ENCODE assay signal across 17 cellular contexts in the genomic region with DNA sequence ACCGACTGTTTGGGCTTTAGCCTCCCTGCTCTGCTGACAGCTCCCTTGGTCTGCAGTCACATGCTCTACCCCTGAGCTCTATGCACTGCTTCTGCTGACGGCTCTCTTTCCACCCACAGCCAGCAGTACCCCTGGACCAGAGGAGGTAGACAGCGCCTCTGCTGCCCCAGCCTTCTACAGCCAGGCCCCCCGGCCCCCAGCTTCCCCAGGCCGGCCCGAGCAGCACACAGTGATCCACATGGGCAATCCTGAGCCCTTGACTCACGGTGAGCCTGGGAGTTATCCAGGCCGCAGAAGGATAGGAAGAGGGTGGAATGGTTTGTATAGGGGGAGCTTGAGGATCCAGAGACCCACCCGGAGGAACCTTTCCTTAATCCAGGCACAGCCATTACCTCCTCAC. TPM values are rescaled to one million over a fixed set of nuclear protein-coding genes. Genes with fewer than 3 reads are reported as not detected.
DNase-seq lines count a peak whose midpoint lies in the region; ATAC-seq and TF ChIP-seq lines count a peak whose summit lies in the region.
"Had no signal": no experiment of that assay in that cellular context is flagged by ENCODE, and none has a peak within 500 bp of the region (broad histone marks: within the 10 kb centered on the region; RNA-seq: fewer than 3 reads in every experiment).

No MANE protein-coding gene starts in this region.

- H3K4me1 Mint-ChIP-seq in neural crest cell (peaks cover 26% of the 10 kb centered on the region), HFFc6 (ENCODE audit: low read depth) (peaks cover 32% of the 10 kb centered on the region)

- peaks cover 40% of the 10 kb centered on the region for H3F3A ChIP-seq in MM.1S (ENCODE audit: insufficient read depth, low read length)

- H2AFZ ChIP-seq in MM.1S (ENCODE audit: low read length): no peak overlapping the region

- no peak for TF ChIP-seq CTCF in right atrium auricular region (IDR thresholded peaks at IDR 0.05)
- TF ChIP-seq CTCF in MM.1S (IDR thresholded peaks at IDR 0.05; ENCODE audit: low read length): no peak
- TF ChIP-seq CTCF in neural crest cell (conservative IDR thresholded peaks at IDR 0.05): no peak
- no peak for TF ChIP-seq CTCF in HFFc6 (IDR thresholded peaks at IDR 0.05)
- no peak for TF ChIP-seq CTCF in A673 (conservative IDR thresholded peaks at IDR 0.05; ENCODE audit: low read depth, low read length)

- no peak overlapping the region for H3K27ac ChIP-seq in right cardiac atrium (ENCODE audit: low read length)
- no peak overlapping the region for H3K27ac ChIP-seq in right atrium auricular region
- peak overlapping the region; percentile 87; the same call in 1 of the 2 replicates for H3K27ac ChIP-seq in MM.1S (ENCODE audit: low read length)
- no peak overlapping the region for H3K27ac ChIP-seq in A673 (ENCODE audit: low read depth, low read length, poor library complexity, severe bottlenecking)
- H3K27ac ChIP-seq: C4-2B had no signal

- DNase-seq in right cardiac atrium: peak in 2 of 3 donors; percentile 6 to 12
- DNase-seq in right atrium auricular region (ENCODE audit: low spot score): no peak
- DNase-seq in MM.1S: no peak
- no peak for DNase-seq in neural crest cell (ENCODE audit: low read depth, low spot score)
- no peak for DNase-seq in HFFc6
- DNase-seq in A673 (ENCODE audit: low spot score): no peak
- no peak for DNase-seq in NCI-H2107 treated with DMSO at 0.1 percent for 48 hours (lab: John Stamatoyannopoulos, UW; ENCODE audit: unreplicated experiment)
- DNase-seq: AML-193; Calu3; CD4-positive, alpha-beta memory T cell; DMS79 treated with DMSO at 0.1 percent for 48 hours; GF-D8; GOT3; H7 had no signal

- H4K20me1 ChIP-seq in MM.1S (ENCODE audit: insufficient read depth, low read length): no peaks in the 10 kb centered on the region

- H3K9ac ChIP-seq in MM.1S (ENCODE audit: low read length): no peak overlapping the region

- H3K27me3 ChIP-seq in right cardiac atrium (ENCODE audit: control insufficient read depth, insufficient read depth): no peaks in the 10 kb centered on the region
- H3K27me3 ChIP-seq in right atrium auricular region: no peaks in the 10 kb centered on the region
- H3K27me3 ChIP-seq in MM.1S (replicated peaks; ENCODE audit: insufficient read depth, low read length): no peaks in the 10 kb centered on the region
- H3K27me3 ChIP-seq in A673 (replicated peaks; ENCODE audit: insufficient read depth, low read depth, low read length, poor library complexity): no peaks in the 10 kb centered on the region

- intact Hi-C loops in right cardiac atrium (cut with DNase I): loop anchor here in 1 of 4 donors (10.0 kb wide), 1 partner anchor 72 kb away; the partner anchor contains the start of gene ARL2
- intact Hi-C loops in A673 (cut with micrococcal nuclease; ENCODE audit: unreplicated experiment): no loop called here

- H3K9me3 ChIP-seq in right cardiac atrium (ENCODE audit: control insufficient read depth, low read length): no peaks in the 10 kb centered on the region
- H3K9me3 ChIP-seq in right atrium auricular region: no peaks in the 10 kb centered on the region
- H3K9me3 ChIP-seq in MM.1S (replicated peaks; ENCODE audit: insufficient read depth, low read length): no peaks in the 10 kb centered on the region
- no peaks in the 10 kb centered on the region for H3K9me3 ChIP-seq in A673 (ENCODE audit: low read depth, low read length, poor library complexity, severe bottlenecking)

- peaks cover 60% of the 10 kb centered on the region for H3K79me2 ChIP-seq in MM.1S (ENCODE audit: low read length)

- no peak overlapping the region for H3K4me2 ChIP-seq in MM.1S (ENCODE audit: low read depth, low read length)

- BruUV-seq in A673 (replicated peaks; lab: Mats Ljungman, UMichigan): no TSS peak

- H3K27me3 Mint-ChIP-seq in neural crest cell (ENCODE audit: low read depth) (no peaks in the 10 kb centered on the region), HFFc6 (ENCODE audit: insufficient read depth) (peaks cover 1% of the 10 kb centered on the region; the same call in 1 of the 2 replicates)
- H3K27me3 Mint-ChIP-seq: CD4-positive, alpha-beta memory T cell had no signal

- H3K4me1 ChIP-seq in right cardiac atrium (ENCODE audit: control insufficient read depth, insufficient read depth, low read length) (peaks cover 2% of the 10 kb centered on the region), right atrium auricular region (peaks cover 0 to 24% of the 10 kb centered on the region in 2 donors), MM.1S (ENCODE audit: low read length) (peaks cover 63% of the 10 kb centered on the region), A673 (ENCODE audit: insufficient read depth, low read length, poor library complexity, severe bottlenecking) (peaks cover 12% of the 10 kb centered on the region)

- H3K9me3 Mint-ChIP-seq in neural crest cell (no peaks in the 10 kb centered on the region), HFFc6 (no peaks in the 10 kb centered on the region)

- CTCF ChIA-PET in A673 (lab: Charles Lee): no interaction called here

- no peak overlapping the region for H3K4me3 ChIP-seq in right cardiac atrium (ENCODE audit: low read length)
- no peak overlapping the region for H3K4me3 ChIP-seq in right atrium auricular region
- H3K4me3 ChIP-seq in MM.1S (ENCODE audit: low read length): no peak overlapping the region
- H3K4me3 ChIP-seq in A673 (ENCODE audit: low read depth, low read length, poor library complexity, severe bottlenecking): no peak overlapping the region

- POLR2A ChIA-PET in A673 (lab: Charles Lee; ENCODE audit: low non-redundant PET): no interaction called here

- no peaks in the 10 kb centered on the region for H3K36me3 Mint-ChIP-seq in neural crest cell (ENCODE audit: low read depth)
- H3K36me3 Mint-ChIP-seq in HFFc6 (ENCODE audit: low read depth): peaks cover 30% of the 10 kb centered on the region

- H3K36me3 ChIP-seq in right atrium auricular region: peaks cover 24% of the 10 kb centered on the region
- no peaks in the 10 kb centered on the region; the same call in 1 of the 2 replicates for H3K36me3 ChIP-seq in MM.1S (replicated peaks; ENCODE audit: insufficient read depth, low read length)
- peaks cover 18% of the 10 kb centered on the region for H3K36me3 ChIP-seq in A673 (ENCODE audit: insufficient read depth, low read length, poor library complexity, severe bottlenecking)

- H3K4me3 Mint-ChIP-seq in neural crest cell (peak overlapping the region; percentile 47), HFFc6 (no peak overlapping the region)

- H3K27ac Mint-ChIP-seq in neural crest cell (ENCODE audit: unreplicated experiment): no peak overlapping the region
- H3K27ac Mint-ChIP-seq in HFFc6: no peak overlapping the region

- no peaks in the 10 kb centered on the region for H3K9me2 ChIP-seq in MM.1S (replicated peaks; ENCODE audit: insufficient read depth, low read length)

- WGBS in right cardiac atrium: 89% methylated on average over 9 of the region's 9 CpGs

- no peak for ATAC-seq in right cardiac atrium
- ATAC-seq: HCT116, HepG2 had no signal

RNA-seq across cellular contexts. Expression of gene ZFPL1, which starts 2.8 kb away (rescaled TPM):
- total RNA-seq in right cardiac atrium: 10 to 100 TPM; 25.6 to 27.3 (median 26.3) TPM
- polyA plus RNA-seq in right cardiac atrium: 32.6 TPM
- total RNA-seq in right atrium auricular region: 10 to 100 TPM; 26.7 to 38.4 TPM
- total RNA-seq in neural crest cell: 33.2 and 35.7 TPM in 2 replicates
- total RNA-seq in HFFc6 (2021; fragmentation: NEBNext Ultra II Directional; extraction: Animal tissue kit (Norgen Biotek cat#: 25700)): 10 to 100 TPM; 41.0 to 56.6 (median 53.6) TPM
- total RNA-seq in A673 (2021): 45.9 and 46.6 TPM in 2 replicates

RNA-seq across cellular contexts. Expression of gene CDCA5, which starts 3.0 kb away (rescaled TPM):
- 1 to 10 TPM in 2 of 4 donors, under 1 TPM in 2; 0.22 to 1.6 (median 1.3) TPM for total RNA-seq in right cardiac atrium
- polyA plus RNA-seq in right cardiac atrium: 0.50 TPM
- under 1 TPM; 0.16 to 0.52 TPM for total RNA-seq in right atrium auricular region
- total RNA-seq in neural crest cell: 83.1 and 84.8 TPM in 2 replicates
- 10 to 100 TPM; 14.3 to 28.3 (median 26.6) TPM for total RNA-seq in HFFc6 (2021; fragmentation: NEBNext Ultra II Directional; extraction: Animal tissue kit (Norgen Biotek cat#: 25700))
- 109 and 119 TPM in 2 replicates for total RNA-seq in A673 (2021)

RNA-seq across cellular contexts. Expression of gene VPS51, which starts 9.2 kb away (rescaled TPM):
- total RNA-seq in right cardiac atrium (10 to 100 TPM; 68.0 to 80.9 (median 79.1) TPM), right atrium auricular region (100 to 1,000 TPM in 1 of 2 donors, 10 to 100 TPM in 1; 98.5 to 147 TPM), neural crest cell (76.5 and 94.3 TPM in 2 replicates), A673 (2021) (125 and 140 TPM in 2 replicates)
- polyA plus RNA-seq in right cardiac atrium: 67.1 TPM
- 10 to 100 TPM; 61.2 to 90.1 (median 79.4) TPM for total RNA-seq in HFFc6 (2021; fragmentation: NEBNext Ultra II Directional; extraction: Animal tissue kit (Norgen Biotek cat#: 25700))

RNA-seq across cellular contexts. Expression of gene TM7SF2, which starts 24.9 kb away (rescaled TPM):
- total RNA-seq in right cardiac atrium: 10 to 100 TPM; 45.7 to 91.5 (median 52.3) TPM
- 63.5 TPM for polyA plus RNA-seq in right cardiac atrium
- total RNA-seq in right atrium auricular region: 100 to 1,000 TPM; 134 to 199 TPM
- 102 and 104 TPM in 2 replicates for total RNA-seq in neural crest cell
- total RNA-seq in HFFc6 (2021; fragmentation: NEBNext Ultra II Directional; extraction: Animal tissue kit (Norgen Biotek cat#: 25700)): 1 to 10 TPM; 3.8 to 6.4 (median 4.9) TPM
- total RNA-seq in A673 (2021): 37.8 and 50.5 TPM in 2 replicates

RNA-seq across cellular contexts. Expression of gene NAALADL1, which starts 28.5 kb away (rescaled TPM):
- total RNA-seq in right cardiac atrium (1 to 10 TPM; 8.1 to 9.8 (median 8.8) TPM), right atrium auricular region (10 to 100 TPM in 1 of 2 donors, 1 to 10 TPM in 1; 6.0 to 18.9 TPM), neural crest cell (0.30 and 0.35 TPM in 2 replicates), A673 (2021) (0.50 TPM in 1 of 2 replicates, not detected in the other)
- 7.1 TPM for polyA plus RNA-seq in right cardiac atrium
- not detected for total RNA-seq in HFFc6 (2021; fragmentation: NEBNext Ultra II Directional; extraction: Animal tissue kit (Norgen Biotek cat#: 25700))
- total RNA-seq: Calu3 had no signal

Comparison
In these comparisons a context has a peak if more than half of its experiments do, and no peak if none do; other contexts are left out.
1. DNase-seq: peak in right cardiac atrium (2 of 3); none in right atrium auricular region (single experiment), MM.1S (single experiment), neural crest cell (single experiment), HFFc6 (single experiment), A673 (single experiment) and NCI-H2107 treated with DMSO at 0.1 percent for 48 hours (single experiment).
2. RNA of gene CDCA5, which starts 3.0 kb away (total RNA-seq): 109 to 119 TPM in A673, 83.1 to 84.8 TPM in neural crest cell and 14.3 to 28.3 TPM in HFFc6; 0.22 to 1.6 TPM in right cardiac atrium and 0.16 to 0.52 TPM in right atrium auricular region; every median in the first group is over 4 times any median in the second.